In genomic region chr19:15431396-15432017, GRCh38 we compare ENCODE assay signal across 1 cellular context.
TF ChIP-seq lines count a peak whose summit lies in the region.

No MANE protein-coding gene starts in this region.

TF ChIP-seq in IMR-90, 13 proteins besides CTCF, POLR2A, EP300 and RAD21 (continued from another document):
- no peak for TF ChIP-seq USF2 (IDR thresholded peaks at IDR 0.05; ENCODE audit: low read depth, low read length)
- no peak for TF ChIP-seq FOS (IDR thresholded peaks at IDR 0.05; ENCODE audit: low read depth, low read length)
- no peak for TF ChIP-seq MAZ (IDR thresholded peaks at IDR 0.05; ENCODE audit: borderline replicate concordance, low read depth, low read length)
- no peak for TF ChIP-seq MXI1 (IDR thresholded peaks at IDR 0.05; ENCODE audit: borderline replicate concordance, low read depth, low read length)
- TF ChIP-seq ELK1 (IDR thresholded peaks at IDR 0.05; ENCODE audit: borderline replicate concordance, low read depth, low read length): no peak
